Comparison of ENCODE assay signal across 8 cellular contexts in genomic region chr6:132768051-132768517, GRCh38. TPM values are rescaled to one million over a fixed set of nuclear protein-coding genes. Genes with fewer than 3 reads are reported as not detected.
DNase-seq lines count a peak whose midpoint lies in the region; ATAC-seq and TF ChIP-seq lines count a peak whose summit lies in the region.

No MANE protein-coding gene starts in this region.

- ATAC-seq in GM21367 (IDR thresholded peaks at IDR 0.05; ENCODE audit: unreplicated experiment), result peak; percentile 80
- ATAC-seq in HG03442 (IDR thresholded peaks at IDR 0.05; ENCODE audit: unreplicated experiment), result peak; percentile 81
- ATAC-seq in mucosa of descending colon, result peak; percentile 89

- peak; percentile 48 for DNase-seq in GM10248 (ENCODE audit: extremely low spot score)
- DNase-seq in RPMI7951 (ENCODE audit: low read depth), result peak; percentile 52
- peak; percentile 66 for DNase-seq in ecto neural progenitor cell (ENCODE audit: low spot score)
- peak in 2 of 3 donors; percentile 37 to 43 for DNase-seq in mucosa of descending colon
- DNase-seq in NCI-H128 (lab: John Stamatoyannopoulos, UW; ENCODE audit: unreplicated experiment), result no peak
- no peak for DNase-seq in NCI-H2196 (lab: John Stamatoyannopoulos, UW; ENCODE audit: unreplicated experiment)

- intact Hi-C loops in mucosa of descending colon (cut with DNase I, micrococcal nuclease), result no loop called here

- no peaks in the 10 kb centered on the region for H3K9me3 ChIP-seq in mucosa of descending colon

- TF ChIP-seq CTCF in GM10248 (IDR thresholded peaks at IDR 0.05; ENCODE audit: control extremely low read depth, extremely low read depth, low read depth, missing control alignments) (peak; percentile 69), mucosa of descending colon (IDR thresholded peaks at IDR 0.05) (peak; percentile 2)

- CTCF ChIA-PET in GM10248 (lab: Yijun Ruan, JAX), result interaction anchor here (0.7 to 4.4 kb wide), 5 partner anchors 11 to 98 kb away, joined by 3 to 22 read pairs (median 3); no protein-coding TSS in a partner anchor

- no peak overlapping the region for H3K4me3 ChIP-seq in mucosa of descending colon

- H3K36me3 ChIP-seq in mucosa of descending colon (ENCODE audit: low read depth), result no peaks in the 10 kb centered on the region

- H3K4me1 ChIP-seq in mucosa of descending colon (ENCODE audit: low read depth), result no peaks in the 10 kb centered on the region

- POLR2A ChIA-PET in GM10248 (lab: Yijun Ruan, JAX), result no interaction called here

RNA-seq across cellular contexts. Expression of gene VNN2, which starts 10.4 kb away (rescaled TPM):
- 0.12 and 0.29 TPM in 2 replicates for total RNA-seq in RPMI7951 (2014; rRNA removed; shearing (Covaris generic))
- 1 to 10 TPM in 2 of 3 donors, under 1 TPM in 1; 0.20 to 2.3 (median 1.6) TPM for total RNA-seq in mucosa of descending colon

RNA-seq across cellular contexts. Expression of gene SLC18B1, which starts 30.4 kb away (rescaled TPM):
- total RNA-seq in RPMI7951 (2014; rRNA removed; shearing (Covaris generic)), result 14.6 and 14.9 TPM in 2 replicates
- 10 to 100 TPM; 11.0 to 15.4 (median 11.9) TPM for total RNA-seq in mucosa of descending colon

RNA-seq across cellular contexts. Expression of gene RPS12, which starts 46.3 kb away (rescaled TPM):
- total RNA-seq in RPMI7951 (2014; rRNA removed; shearing (Covaris generic)), result 2,174 and 2,304 TPM in 2 replicates
- total RNA-seq in mucosa of descending colon, result 100 to 1,000 TPM; 717 to 844 (median 797) TPM

RNA-seq across cellular contexts. Expression of gene VNN1, which starts 54.2 kb away (rescaled TPM):
- 0.24 and 0.29 TPM in 2 replicates for total RNA-seq in RPMI7951 (2014; rRNA removed; shearing (Covaris generic))
- 1 to 10 TPM in 1 of 3 donors, under 1 TPM in 2; 0.55 to 2.3 (median 0.82) TPM for total RNA-seq in mucosa of descending colon

Comparison
In these comparisons a context has a peak if more than half of its experiments do, and no peak if none do; other contexts are left out.
1. DNase-seq: peak in GM10248 (single experiment), RPMI7951 (single experiment), ecto neural progenitor cell (single experiment) and mucosa of descending colon (2 of 3); none in NCI-H128 (single experiment) and NCI-H2196 (single experiment).
2. Peak in every context shown above with its lines, with median percentiles within 50 percentile points of each other: ATAC-seq.